16 cellular contexts compared by ENCODE assay signal in the genomic region with DNA sequence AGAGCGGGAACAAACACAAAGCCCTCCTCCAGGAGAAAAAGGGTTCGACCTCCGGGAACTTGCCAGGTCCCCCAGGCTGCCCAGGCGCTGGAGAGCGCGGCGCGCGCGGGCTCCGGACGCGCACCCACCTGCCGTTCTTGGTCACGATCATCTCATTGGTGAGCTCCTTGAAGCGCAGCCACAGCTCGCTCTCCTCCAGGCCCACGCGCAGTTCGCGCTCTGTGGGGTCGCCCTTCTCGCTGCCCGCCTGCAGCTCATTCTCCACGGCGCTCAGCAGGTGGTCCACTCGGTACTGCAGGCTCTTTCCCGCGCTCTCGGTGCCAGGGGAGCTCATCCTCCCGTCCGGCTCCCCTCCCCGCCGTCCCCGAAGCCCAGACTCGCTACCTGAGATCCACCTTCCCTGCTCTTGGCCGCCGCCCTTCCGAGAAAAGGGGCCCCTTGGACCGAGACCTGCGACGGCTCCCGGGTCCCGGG. TPM values are rescaled to one million over a fixed set of nuclear protein-coding genes. Genes with fewer than 3 reads are reported as not detected.
DNase-seq lines count a peak whose midpoint lies in the region; ATAC-seq and TF ChIP-seq lines count a peak whose summit lies in the region.
"Had no signal": no experiment of that assay in that cellular context is flagged by ENCODE, and none has a peak within 500 bp of the region (broad histone marks: within the 10 kb centered on the region; RNA-seq: fewer than 3 reads in every experiment).

No MANE protein-coding gene starts in this region.

- no peaks in the 10 kb centered on the region for H3K9me3 ChIP-seq in gastroesophageal sphincter
- H3K9me3 ChIP-seq: thoracic aorta had no signal

- peaks cover 99% of the 10 kb centered on the region for H3K27me3 ChIP-seq in gastroesophageal sphincter

- DNase-seq in ELF-1 (ENCODE audit: low read depth, low spot score) (peak; percentile 44), coronary artery (ENCODE audit: low spot score) (no peak), GM10248 (ENCODE audit: extremely low spot score) (no peak)
- DNase-seq in T-helper 2 cell treated with Interferon-gamma antibody and Interleukin-4, amounts not matched to agents 5 μg/mL and 100 μg/mL, for 36 hours (ENCODE audit: low spot score): no peak
- DNase-seq: HCEC 1CT; naive thymus-derived CD8-positive, alpha-beta T cell; NCI-H1105 treated with DMSO at 0.1 percent for 48 hours; SIG-M5 had no signal

- TF ChIP-seq POLR2A in gastroesophageal sphincter (IDR thresholded peaks at IDR 0.05): no peak

- H3K9me3 Mint-ChIP-seq in nephron: no peaks in the 10 kb centered on the region
- H3K9me3 Mint-ChIP-seq in T-helper 2 cell treated with Interferon-gamma antibody and Interleukin-4, amounts not matched to agents 5 μg/mL and 100 μg/mL, for 36 hours: no peaks in the 10 kb centered on the region
- H3K9me3 Mint-ChIP-seq: activated naive CD4-positive, alpha-beta T cell treated with anti-CD3 and anti-CD28 coated beads, Interleukin-2, amount 50 U/mL, for 72 hours; naive thymus-derived CD8-positive, alpha-beta T cell had no signal

- no peaks in the 10 kb centered on the region for H3K36me3 Mint-ChIP-seq in nephron (ENCODE audit: low read depth)
- H3K36me3 Mint-ChIP-seq in T-helper 2 cell treated with Interferon-gamma antibody and Interleukin-4, amounts not matched to agents 5 μg/mL and 100 μg/mL, for 36 hours (ENCODE audit: low read depth): no peaks in the 10 kb centered on the region
- H3K36me3 Mint-ChIP-seq: activated naive CD4-positive, alpha-beta T cell treated with anti-CD3 and anti-CD28 coated beads, Interleukin-2, amount 50 U/mL, for 72 hours had no signal

- POLR2A ChIA-PET in GM10248 (lab: Yijun Ruan, JAX): no interaction called here

- TF ChIP-seq EP300 in gastroesophageal sphincter (IDR thresholded peaks at IDR 0.05): no peak

- H3K27me3 Mint-ChIP-seq in nephron (ENCODE audit: low read depth): peaks cover 44% of the 10 kb centered on the region
- peaks cover 75% of the 10 kb centered on the region for H3K27me3 Mint-ChIP-seq in T-helper 2 cell treated with Interferon-gamma antibody and Interleukin-4, amounts not matched to agents 5 μg/mL and 100 μg/mL, for 36 hours (ENCODE audit: low read depth)

- TF ChIP-seq CTCF in coronary artery (IDR thresholded peaks at IDR 0.05) (no peak), nephron (IDR thresholded peaks at IDR 0.05; ENCODE audit: unreplicated experiment in 3 of 3) (no peak), gastroesophageal sphincter (IDR thresholded peaks at IDR 0.05) (no peak), GM10248 (IDR thresholded peaks at IDR 0.05; ENCODE audit: control extremely low read depth, extremely low read depth, low read depth, missing control alignments) (no peak)

- H3K36me3 ChIP-seq in gastroesophageal sphincter: no peaks in the 10 kb centered on the region
- H3K36me3 ChIP-seq: thoracic aorta had no signal

- H3K4me3 ChIP-seq in coronary artery (peak overlapping the region; percentile 56), gastroesophageal sphincter (peak overlapping the region in 1 of 2 donors; percentile 38)

- H3K4me1 Mint-ChIP-seq in nephron: peaks cover 19% of the 10 kb centered on the region
- H3K4me1 Mint-ChIP-seq in T-helper 2 cell treated with Interferon-gamma antibody and Interleukin-4, amounts not matched to agents 5 μg/mL and 100 μg/mL, for 36 hours (ENCODE audit: low read depth): peaks cover 5% of the 10 kb centered on the region

- no peak overlapping the region for H3K27ac ChIP-seq in coronary artery
- H3K27ac ChIP-seq in gastroesophageal sphincter: no peak overlapping the region
- H3K27ac ChIP-seq: skin epidermis, thoracic aorta had no signal

- CTCF ChIA-PET in GM10248 (lab: Yijun Ruan, JAX): interaction anchor here (0.9 kb wide), 1 partner anchor 10 kb away, joined by 3 read pairs; no protein-coding TSS in a partner anchor

- peak; percentile 4 for ATAC-seq in GM19452 (IDR thresholded peaks at IDR 0.05; ENCODE audit: unreplicated experiment)
- ATAC-seq in GM21825 (IDR thresholded peaks at IDR 0.05; ENCODE audit: unreplicated experiment): no peak
- ATAC-seq in gastroesophageal sphincter: no peak
- ATAC-seq: HepG2; naive thymus-derived CD8-positive, alpha-beta T cell had no signal

- H3K4me3 Mint-ChIP-seq in nephron: peak overlapping the region in 2 of 3 experiments; percentile 41 to 65
- H3K4me3 Mint-ChIP-seq in T-helper 2 cell treated with Interferon-gamma antibody and Interleukin-4, amounts not matched to agents 5 μg/mL and 100 μg/mL, for 36 hours: no peak overlapping the region

- no CpG with 5 or more reads among the region's 44 CpGs for WGBS in gastroesophageal sphincter (ENCODE audit: low coverage in 1 of 2), 2 donors

- no peak overlapping the region for H3K27ac Mint-ChIP-seq in nephron
- H3K27ac Mint-ChIP-seq in T-helper 2 cell treated with Interferon-gamma antibody and Interleukin-4, amounts not matched to agents 5 μg/mL and 100 μg/mL, for 36 hours: no peak overlapping the region
- H3K27ac Mint-ChIP-seq: activated naive CD4-positive, alpha-beta T cell treated with anti-CD3 and anti-CD28 coated beads, Interleukin-2, amount 50 U/mL, for 72 hours had no signal

- peaks cover 0 to 38% (median 18%) of the 10 kb centered on the region in 3 donors for H3K4me1 ChIP-seq in gastroesophageal sphincter

RNA-seq across cellular contexts. Expression of gene TBXT, which starts 0.4 kb away (rescaled TPM):
- not detected for total RNA-seq in gastroesophageal sphincter
- total RNA-seq: activated naive CD4-positive, alpha-beta T cell treated with anti-CD3 and anti-CD28 coated beads, Interleukin-2, amount 50 U/mL, for 72 hours; HepG2; naive thymus-derived CD8-positive, alpha-beta T cell; thoracic aorta had no signal
